In genomic region chr5:174596429-174596828, GRCh38 we compare ENCODE assay signal across 27 cellular contexts.
A peak's percentile ranks its signal among the peaks of the same experiment; 100 is the strongest.
DNase-seq lines count a peak whose midpoint lies in the region; ATAC-seq, FAIRE-seq and TF ChIP-seq lines count a peak whose summit lies in the region.
"Had no signal": no experiment of that assay in that cellular context is flagged by ENCODE, and none has a peak within 500 bp of the region (broad histone marks: within the 10 kb centered on the region; RNA-seq: fewer than 3 reads in every experiment).

No MANE protein-coding gene starts in this region.

- H2BK5ac ChIP-seq in mesendoderm (ENCODE audit: low read length), result no peak overlapping the region

- H3K36me3 ChIP-seq in mesendoderm (ENCODE audit: control insufficient read depth, insufficient read depth, low read length) (no peaks in the 10 kb centered on the region), colonic mucosa (no peaks in the 10 kb centered on the region)
- H3K36me3 ChIP-seq: gastrocnemius medialis, transverse colon had no signal

- intact Hi-C loops in colonic mucosa (cut with DNase I), result no loop called here

- H3K4me1 ChIP-seq in A549 (peaks cover 12% of the 10 kb centered on the region), mesendoderm (ENCODE audit: control insufficient read depth, low read depth, low read length) (peaks cover 8% of the 10 kb centered on the region), colonic mucosa (no peaks in the 10 kb centered on the region)
- H3K4me1 ChIP-seq: gastrocnemius medialis, transverse colon had no signal

- 50% methylated on average over 1 of the region's 1 CpG for WGBS in A549 (ENCODE audit: missing lambda C conversion rate)
- no CpG with 5 or more reads among the region's 1 CpG for WGBS in mesendoderm (ENCODE audit: extremely low coverage, insufficient coverage, low lambda C conversion rate)

- FAIRE-seq in A549 (lab: Jason Lieb, UNC) (no peak), HTR-8/SVneo (lab: Jason Lieb, UNC) (no peak)
- FAIRE-seq: A204.1, GM12891, TTC549 had no signal

- H3K9ac ChIP-seq in mesendoderm (ENCODE audit: low read length), result no peak overlapping the region
- no peak overlapping the region for H3K9ac ChIP-seq in colonic mucosa (ENCODE audit: low read depth in 2 of 2, low read length in 2 of 2)

- peak overlapping the region; percentile 3; the same call in 1 of the 3 replicates for H3K4me2 ChIP-seq in A549
- no peak overlapping the region for H3K4me2 ChIP-seq in mesendoderm (ENCODE audit: low read length)

- no peak for TF ChIP-seq EP300 in A549 (IDR thresholded peaks at IDR 0.05)

- H3K56ac ChIP-seq in mesendoderm (ENCODE audit: low read length), result no peak overlapping the region

- TF ChIP-seq RAD21 in A549 (conservative IDR thresholded peaks at IDR 0.05 in 1 of 2, IDR thresholded peaks at IDR 0.05 in 1 of 2), result no peak

- H3K9me3 ChIP-seq in A549, result no peaks in the 10 kb centered on the region
- no peaks in the 10 kb centered on the region for H3K9me3 ChIP-seq in colonic mucosa
- H3K9me3 ChIP-seq: gastrocnemius medialis, transverse colon had no signal

- H2AK5ac ChIP-seq in mesendoderm (ENCODE audit: low read length), result no peak overlapping the region

- no peak overlapping the region for H2BK120ac ChIP-seq in mesendoderm (ENCODE audit: low read depth, low read length)

- H3K27ac ChIP-seq in A549, result no peak overlapping the region
- H3K27ac ChIP-seq in mesendoderm (ENCODE audit: low read depth, low read length), result no peak overlapping the region
- no peak overlapping the region for H3K27ac ChIP-seq in colonic mucosa
- H3K27ac ChIP-seq: gastrocnemius medialis, transverse colon had no signal

- no peak overlapping the region for H4K5ac ChIP-seq in mesendoderm (ENCODE audit: low read length)

- no peak overlapping the region for H4K8ac ChIP-seq in mesendoderm (ENCODE audit: low read depth, low read length)

- no peak for TF ChIP-seq POLR2A in A549 (IDR thresholded peaks at IDR 0.05; ENCODE audit: low read length)

- H3K79me2 ChIP-seq in mesendoderm (ENCODE audit: control insufficient read depth, insufficient read depth, low read length), result no peaks in the 10 kb centered on the region

- H3K27me3 ChIP-seq in mesendoderm (ENCODE audit: insufficient read depth, low read length, poor library complexity), result no peaks in the 10 kb centered on the region
- no peaks in the 10 kb centered on the region for H3K27me3 ChIP-seq in colonic mucosa

- CTCF ChIA-PET in A549 (lab: Yijun Ruan, JAX), result interaction anchor here (0.8 to 1.2 kb wide), 4 partner anchors 10 to 177 kb away, joined by 3 read pairs; no protein-coding TSS in a partner anchor

- H2BK15ac ChIP-seq in mesendoderm (replicated peaks; ENCODE audit: low read depth), result peak overlapping the region; percentile 41

- 0 out of 6 replicates have a peak, but pooled peaks of 1 of the 2 experiments have one; percentile 25 for ATAC-seq in A549
- ATAC-seq: activated CD4-positive, CD25-positive, alpha-beta regulatory T cell treated with anti-CD3 and anti-CD28 coated beads, Interleukin-2, amount 50 U/mL, for 24 hours; gastrocnemius medialis had no signal

- no peaks in the 10 kb centered on the region for H3K79me1 ChIP-seq in mesendoderm (ENCODE audit: low read length)

- DNase-seq in A549 (ENCODE audit: low read depth in 1 of 2, low spot score in 1 of 2) (no peak), HTR-8/SVneo (ENCODE audit: insufficient read length, low spot score) (peak; percentile 31), epithelial cell of proximal tubule (ENCODE audit: low read depth) (peak; percentile 30), mesendoderm (peak; percentile 44), colonic mucosa (no peak), NCI-H510A treated with DMSO at 0.1 percent for 48 hours (lab: John Stamatoyannopoulos, UW) (no peak), NCI-H446 treated with DMSO at 0.1 percent for 48 hours (lab: John Stamatoyannopoulos, UW) (no peak), GM19238 (ENCODE audit: insufficient read length, low spot score) (no peak)
- DNase-seq: activated gamma-delta T cell; DMS79; effector CD4-positive, alpha-beta T cell; erythroblast; gastrocnemius medialis; HCEC 1CT; hypothalamus; NCI-H1105 treated with DMSO at 0.1 percent for 48 hours; NCI-H2029; NCI-H2227 treated with DMSO at 0.1 percent for 48 hours; OCI-M1; posterior cingulate gyrus; Right ventricle myocardium superior; stimulated activated CD8-positive, alpha-beta memory T cell treated with anti-CD3 and anti-CD28 coated beads, Interleukin-4, amount 100 ng/mL, for 48 hours; transverse colon had no signal

- TF ChIP-seq CTCF in A549 (IDR thresholded peaks at IDR 0.05), result no peak
- no peak for TF ChIP-seq CTCF in epithelial cell of proximal tubule (conservative IDR thresholded peaks at IDR 0.05; ENCODE audit: low read depth, low read length)
- TF ChIP-seq CTCF in colonic mucosa (IDR thresholded peaks at IDR 0.05), result no peak

- H3K23ac ChIP-seq in mesendoderm (ENCODE audit: low read length), result no peak overlapping the region

- no peak overlapping the region for H3K18ac ChIP-seq in mesendoderm (ENCODE audit: low read length)

- H3K4me3 ChIP-seq in A549, result no peak overlapping the region
- H3K4me3 ChIP-seq in epithelial cell of proximal tubule (ENCODE audit: low read depth, low read length), result no peak overlapping the region
- H3K4me3 ChIP-seq in mesendoderm (ENCODE audit: low read length), result no peak overlapping the region
- H3K4me3 ChIP-seq in colonic mucosa, result no peak overlapping the region
- H3K4me3 ChIP-seq: gastrocnemius medialis, transverse colon had no signal

- POLR2A ChIA-PET in A549 (lab: Yijun Ruan, JAX), result no interaction called here

- no peak overlapping the region for H3K4ac ChIP-seq in mesendoderm (ENCODE audit: low read depth, low read length)

TF ChIP-seq in A549, 52 proteins besides CTCF, POLR2A, EP300 and RAD21:
- TF ChIP-seq NPAS2 (CRISPR knock-in tag; IDR thresholded peaks at IDR 0.05; ENCODE audit: borderline replicate concordance) (no peak), HOXA7 (CRISPR knock-in tag; IDR thresholded peaks at IDR 0.05) (no peak), FOSB (CRISPR knock-in tag; IDR thresholded peaks at IDR 0.05) (no peak), EHMT2 (IDR thresholded peaks at IDR 0.05; ENCODE audit: low read depth) (no peak), HOXB13 (CRISPR knock-in tag; IDR thresholded peaks at IDR 0.05; ENCODE audit: low read depth) (no peak), GATA3 (IDR thresholded peaks at IDR 0.05; ENCODE audit: borderline replicate concordance) (no peak), CEBPB (IDR thresholded peaks at IDR 0.05) (no peak), ZC3H11A (IDR thresholded peaks at IDR 0.05) (no peak), ZNF302 (CRISPR knock-in tag; IDR thresholded peaks at IDR 0.05) (no peak)

Comparison
In these comparisons a context has a peak if more than half of its experiments do, and no peak if none do; other contexts are left out.
1. DNase-seq: peak in HTR-8/SVneo (single experiment), epithelial cell of proximal tubule (single experiment) and mesendoderm (single experiment); none in A549 (0 of 2), colonic mucosa (single experiment), NCI-H510A treated with DMSO at 0.1 percent for 48 hours (single experiment), NCI-H446 treated with DMSO at 0.1 percent for 48 hours (single experiment) and GM19238 (single experiment).